13 cellular contexts compared by ENCODE assay signal in the genomic region with DNA sequence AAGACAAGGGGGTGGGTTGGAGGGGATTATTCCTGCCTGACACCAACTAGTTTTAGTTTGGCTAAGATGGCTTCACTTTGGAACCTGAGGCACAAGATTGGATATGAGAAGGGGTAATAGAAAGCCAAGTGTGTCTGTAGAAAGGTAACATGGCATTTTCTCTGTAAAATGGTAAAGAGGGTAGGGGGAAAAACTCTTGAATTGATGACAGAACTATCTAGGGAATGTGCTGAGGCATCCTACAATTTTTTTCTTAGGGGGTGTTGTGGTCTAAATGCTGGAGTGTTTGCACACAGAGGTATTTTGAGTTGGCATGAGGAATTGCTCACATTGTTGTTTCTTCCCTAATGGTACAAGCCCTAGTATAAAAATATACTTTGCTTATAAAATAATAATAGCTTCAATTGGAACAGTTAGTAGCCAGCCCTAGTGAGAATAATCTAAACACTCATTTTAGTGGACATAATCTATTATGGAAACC. TPM values are rescaled to one million over a fixed set of nuclear protein-coding genes. Genes with fewer than 3 reads are reported as not detected.
DNase-seq lines count a peak whose midpoint lies in the region; ATAC-seq and TF ChIP-seq lines count a peak whose summit lies in the region.
"Had no signal": no experiment of that assay in that cellular context is flagged by ENCODE, and none has a peak within 500 bp of the region (broad histone marks: within the 10 kb centered on the region; RNA-seq: fewer than 3 reads in every experiment).

No MANE protein-coding gene starts in this region.

- H3K79me1 ChIP-seq in IMR-90 (ENCODE audit: low read depth in 1 of 2, low read length in 2 of 2): peaks cover 0 to 2% of the 10 kb centered on the region in 2 experiments; a peak in 1 of 4 replicates

- no peak overlapping the region for H3K4ac ChIP-seq in IMR-90 (ENCODE audit: low read depth, low read length)

- no peak overlapping the region for H3K18ac ChIP-seq in IMR-90 (ENCODE audit: low read depth, low read length)

- TF ChIP-seq RAD21 in IMR-90 (IDR thresholded peaks at IDR 0.05; ENCODE audit: low read length): no peak

- H3K4me3 ChIP-seq in AG10803 (ENCODE audit: low read length) (no peak overlapping the region), IMR-90 (ENCODE audit: insufficient read depth, low read depth, low read length) (no peak overlapping the region), rectal smooth muscle tissue (ENCODE audit: low read length) (no peak overlapping the region)
- H3K4me3 ChIP-seq: HAP-1, lung, ovary had no signal

- H2BK15ac ChIP-seq in IMR-90 (ENCODE audit: low read depth, low read length): no peak overlapping the region

- H3K9me3 ChIP-seq in IMR-90 (ENCODE audit: control insufficient read depth, insufficient read depth, low read length): peaks cover 4% of the 10 kb centered on the region; the same call in 1 of the 2 replicates
- H3K9me3 ChIP-seq: HAP-1, ovary had no signal

- no peak overlapping the region for H2AK5ac ChIP-seq in IMR-90 (ENCODE audit: low read depth, low read length)

- peak overlapping the region; percentile 31 for H2BK5ac ChIP-seq in IMR-90 (ENCODE audit: low read depth, low read length, poor library complexity, severe bottlenecking)

- ATAC-seq in IMR-90 (ENCODE audit: low read depth): peak; percentile 40
- ATAC-seq in GM21528 (IDR thresholded peaks at IDR 0.05; ENCODE audit: low FRiP score, unreplicated experiment): no peak

- dilution Hi-C loops in IMR-90 (cut with HindIII; ENCODE audit: low sequenced_read_pairs, unreplicated experiment): no loop called here

- BruUV-seq in IMR-90 (replicated peaks; lab: Mats Ljungman, UMichigan): no TSS peak

- H3K9ac ChIP-seq in IMR-90 (ENCODE audit: low read depth, low read length) (no peak overlapping the region), rectal smooth muscle tissue (ENCODE audit: low read length) (no peak overlapping the region)

- no peak overlapping the region for H2BK120ac ChIP-seq in IMR-90 (ENCODE audit: low read depth, low read length)

- no peak overlapping the region for H3K4me2 ChIP-seq in IMR-90 (ENCODE audit: low read depth, low read length)

- no peak overlapping the region for H4K8ac ChIP-seq in IMR-90 (ENCODE audit: low read depth in 2 of 2, low read length in 2 of 2)

- no peak overlapping the region for H4K91ac ChIP-seq in IMR-90 (ENCODE audit: insufficient read depth, low read depth, low read length)

- no peak overlapping the region for H3K14ac ChIP-seq in IMR-90 (replicated peaks; ENCODE audit: low read depth, low read length)

- no peaks in the 10 kb centered on the region for H3K36me3 ChIP-seq in IMR-90 (ENCODE audit: control insufficient read depth, insufficient read depth, low read length)
- no peaks in the 10 kb centered on the region for H3K36me3 ChIP-seq in rectal smooth muscle tissue (ENCODE audit: control insufficient read depth, insufficient read depth, low read length)
- H3K36me3 ChIP-seq: HAP-1, ovary had no signal

- no peak for TF ChIP-seq CTCF in AG10803 (conservative IDR thresholded peaks at IDR 0.05; ENCODE audit: low read length)
- TF ChIP-seq CTCF in IMR-90 (conservative IDR thresholded peaks at IDR 0.05; ENCODE audit: low read depth, low read length): no peak

- no peak overlapping the region for H2AFZ ChIP-seq in IMR-90 (replicated peaks; ENCODE audit: low read length, poor library complexity)

- peaks cover 21% of the 10 kb centered on the region for H3K4me1 ChIP-seq in IMR-90 (ENCODE audit: control insufficient read depth, insufficient read depth, low read length)
- peaks cover 26% of the 10 kb centered on the region for H3K4me1 ChIP-seq in rectal smooth muscle tissue (ENCODE audit: control insufficient read depth, insufficient read depth, low read length)

- no peak overlapping the region for H4K5ac ChIP-seq in IMR-90 (ENCODE audit: low read depth, low read length)

- intact Hi-C loops in IMR-90 (cut with micrococcal nuclease): no loop called here

- peak; percentile 80 for DNase-seq in AG10803 (ENCODE audit: low read depth)
- no peak for DNase-seq in IMR-90
- peak; percentile 50 for DNase-seq in fibroblast of peridontal ligament (ENCODE audit: extremely low read depth)
- DNase-seq in HK-2 (ENCODE audit: unreplicated experiment): no peak
- no peak for DNase-seq in NCI-H1417 treated with DMSO at 0.1 percent for 48 hours (lab: John Stamatoyannopoulos, UW)
- DNase-seq in NOMO-1 treated with DMSO at 0.1 percent for 48 hours (lab: John Stamatoyannopoulos, UW; ENCODE audit: unreplicated experiment): no peak
- DNase-seq: GF-D8, NCI-H1092, ovary had no signal

- CTCF ChIA-PET in IMR-90 (lab: Yijun Ruan, JAX): interaction anchor here (0.5 to 0.9 kb wide), 3 partner anchors 9 to 33 kb away, joined by 3 to 5 read pairs (median 3); no protein-coding TSS in a partner anchor

- peaks cover 7% of the 10 kb centered on the region; the same call in 1 of the 2 replicates for H4K20me1 ChIP-seq in IMR-90 (ENCODE audit: insufficient read depth, low read length)

- TF ChIP-seq POLR2A in IMR-90 (IDR thresholded peaks at IDR 0.05; ENCODE audit: low read depth, low read length): no peak

- no peak overlapping the region for H3K23ac ChIP-seq in IMR-90 (ENCODE audit: low read depth, low read length)

- no peak overlapping the region for H2BK20ac ChIP-seq in IMR-90 (ENCODE audit: low read depth, low read length)

- H3K27ac ChIP-seq in IMR-90 (ENCODE audit: insufficient read depth, low read length) (no peak overlapping the region), rectal smooth muscle tissue (ENCODE audit: low read depth, low read length) (peak overlapping the region; percentile 31)
- H3K27ac ChIP-seq: ovary had no signal

- in situ Hi-C loops in IMR-90 (cut with MboI; ENCODE audit: low sequenced_read_pairs): no loop called here

- peaks cover 7% of the 10 kb centered on the region; the same call in 1 of the 2 replicates for H3K27me3 ChIP-seq in IMR-90 (ENCODE audit: control insufficient read depth, insufficient read depth, low read length)
- no peaks in the 10 kb centered on the region for H3K27me3 ChIP-seq in rectal smooth muscle tissue (ENCODE audit: control insufficient read depth, insufficient read depth, low read length)
- H3K27me3 ChIP-seq: ovary had no signal

- H3K56ac ChIP-seq in IMR-90 (ENCODE audit: extremely low read depth, insufficient read depth, low read length): no peak overlapping the region

- H3K9me1 ChIP-seq in IMR-90 (ENCODE audit: insufficient read depth, low read length): peaks cover 11% of the 10 kb centered on the region

- H2AK9ac ChIP-seq in IMR-90 (replicated peaks; ENCODE audit: low read depth, low read length, poor library complexity): no peak overlapping the region

- POLR2A ChIA-PET in IMR-90 (lab: Charles Lee; ENCODE audit: unreplicated experiment): interaction anchor here (0.6 kb wide), 1 partner anchor 14 kb away, joined by 4 read pairs; no protein-coding TSS in a partner anchor

TF ChIP-seq in IMR-90, 13 proteins besides CTCF, POLR2A, EP300 and RAD21:
- no peak for TF ChIP-seq FOS (IDR thresholded peaks at IDR 0.05; ENCODE audit: low read depth, low read length)
- TF ChIP-seq RFX5 (IDR thresholded peaks at IDR 0.05; ENCODE audit: low read depth, low read length): no peak
- TF ChIP-seq CEBPB (IDR thresholded peaks at IDR 0.05; ENCODE audit: low read depth, low read length): no peak
- TF ChIP-seq RCOR1 (IDR thresholded peaks at IDR 0.05; ENCODE audit: insufficient replicate concordance, low read length): no peak
- TF ChIP-seq SMC3 (IDR thresholded peaks at IDR 0.05; ENCODE audit: low read depth, low read length): no peak
- TF ChIP-seq MAZ (IDR thresholded peaks at IDR 0.05; ENCODE audit: borderline replicate concordance, low read depth, low read length): no peak
- no peak for TF ChIP-seq CHD1 (IDR thresholded peaks at IDR 0.05; ENCODE audit: low read depth, low read length)
- TF ChIP-seq BHLHE40 (IDR thresholded peaks at IDR 0.05; ENCODE audit: low read depth, low read length): no peak
- TF ChIP-seq, protein P1, sequence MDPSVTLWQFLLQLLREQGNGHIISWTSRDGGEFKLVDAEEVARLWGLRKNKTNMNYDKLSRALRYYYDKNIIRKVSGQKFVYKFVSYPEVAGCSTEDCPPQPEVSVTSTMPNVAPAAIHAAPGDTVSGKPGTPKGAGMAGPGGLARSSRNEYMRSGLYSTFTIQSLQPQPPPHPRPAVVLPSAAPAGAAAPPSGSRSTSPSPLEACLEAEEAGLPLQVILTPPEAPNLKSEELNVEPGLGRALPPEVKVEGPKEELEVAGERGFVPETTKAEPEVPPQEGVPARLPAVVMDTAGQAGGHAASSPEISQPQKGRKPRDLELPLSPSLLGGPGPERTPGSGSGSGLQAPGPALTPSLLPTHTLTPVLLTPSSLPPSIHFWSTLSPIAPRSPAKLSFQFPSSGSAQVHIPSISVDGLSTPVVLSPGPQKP (IDR thresholded peaks at IDR 0.05; ENCODE audit: borderline replicate concordance, low read depth, low read length): no peak
- no peak for TF ChIP-seq MXI1 (IDR thresholded peaks at IDR 0.05; ENCODE audit: borderline replicate concordance, low read depth, low read length)

RNA-seq across cellular contexts. Expression of a gene that starts 25.8 kb away (rescaled TPM):
- 1.9 and 3.4 TPM in 2 replicates for total RNA-seq in IMR-90 (2012; rRNA removed)
- 1.9 and 2.3 TPM in 2 replicates for polyA plus RNA-seq in IMR-90 (2012; rRNA removed)
- polyA plus RNA-seq in IMR-90 (2012; cell fraction: cytosol; rRNA removed): 0.58 and 0.78 TPM in 2 replicates
- 1.6 and 7.8 TPM in 2 replicates for polyA plus RNA-seq in IMR-90 (2012; cell fraction: nucleus; rRNA removed; ENCODE audit: low replicate concordance)

Comparison
In these comparisons a context has a peak if more than half of its experiments do, and no peak if none do; other contexts are left out.
1. DNase-seq: peak in AG10803 (single experiment) and fibroblast of peridontal ligament (single experiment); none in IMR-90 (single experiment), HK-2 (single experiment), NCI-H1417 treated with DMSO at 0.1 percent for 48 hours (single experiment) and NOMO-1 treated with DMSO at 0.1 percent for 48 hours (single experiment).